ENCODE assay signal across 19 cellular contexts in the genomic region with DNA sequence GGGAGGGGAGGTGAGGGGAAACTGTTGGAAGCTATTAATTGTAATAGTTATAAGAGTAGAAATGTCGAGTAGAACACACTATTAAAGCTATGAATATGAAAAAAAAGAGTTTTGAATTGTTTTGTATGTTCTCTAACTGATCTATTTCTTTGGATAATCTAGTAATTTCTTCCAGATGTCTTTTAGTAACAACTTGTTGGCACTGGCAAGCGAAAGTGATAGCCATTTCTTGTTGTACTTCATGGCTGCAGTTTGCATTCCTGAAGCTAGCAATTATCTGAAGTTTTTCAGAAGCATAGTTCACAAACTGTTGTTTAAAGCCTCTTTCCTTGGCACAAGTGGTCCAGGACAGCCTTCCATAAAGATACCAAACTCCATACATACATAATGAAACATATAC. TPM values are rescaled to one million over a fixed set of nuclear protein-coding genes. Genes with fewer than 3 reads are reported as not detected.
DNase-seq lines count a peak whose midpoint lies in the region; FAIRE-seq and TF ChIP-seq lines count a peak whose summit lies in the region.
"Had no signal": no experiment of that assay in that cellular context is flagged by ENCODE, and none has a peak within 500 bp of the region (broad histone marks: within the 10 kb centered on the region; RNA-seq: fewer than 3 reads in every experiment).

No MANE protein-coding gene starts in this region.

- no peak for FAIRE-seq in GM19239 (lab: Jason Lieb, UNC)
- FAIRE-seq: G401.6, RCC 7860 had no signal

- peaks cover 2% of the 10 kb centered on the region for H3K9me3 ChIP-seq in adipocyte (ENCODE audit: control insufficient read depth, low read length)

- no peak for TF ChIP-seq CTCF in dorsolateral prefrontal cortex (IDR thresholded peaks at IDR 0.05 in 54 of 56, conservative IDR thresholded peaks at IDR 0.05 in 2 of 56; ENCODE audit: low read depth in 1 of 56, partially characterized antibody in 56 of 56)

- no peaks in the 10 kb centered on the region for H3K36me3 ChIP-seq in adipocyte (ENCODE audit: control insufficient read depth, insufficient read depth, low read length, severe bottlenecking)

- H3K27me3 ChIP-seq in adipocyte (replicated peaks; ENCODE audit: control insufficient read depth, insufficient read depth, low read length) (peaks cover 17% of the 10 kb centered on the region), dorsolateral prefrontal cortex (peaks cover 0 to 3% (median 0%) of the 10 kb centered on the region in 45 donors)

- H3K4me3 ChIP-seq in adipocyte (ENCODE audit: low read length) (no peak overlapping the region), dorsolateral prefrontal cortex (no peak overlapping the region)

- intact Hi-C loops in dorsolateral prefrontal cortex (cut with DNase I), result no loop called here

- DNase-seq in AG20443 (ENCODE audit: low spot score), result peak; percentile 47
- peak; percentile 71 for DNase-seq in adipocyte (ENCODE audit: low read depth)
- peak; percentile 4 for DNase-seq in fibroblast of the conjunctiva (ENCODE audit: low read depth)
- no peak for DNase-seq in activated CD8-positive, alpha-beta memory T cell treated with anti-CD3 and anti-CD28 coated beads for 24 hours
- no peak for DNase-seq in DMS153 (lab: John Stamatoyannopoulos, UW)
- no peak for DNase-seq in dorsolateral prefrontal cortex
- DNase-seq in GM19239 (ENCODE audit: insufficient read length, low spot score), result no peak
- DNase-seq: Calu3; CD4-positive, alpha-beta T cell; DMS79; GOT3; Kasumi-1; NCI-H1930; NCI-H2171 treated with DMSO at 0.1 percent for 48 hours; NCI-H510A treated with DMSO at 0.1 percent for 48 hours; SHP77 had no signal

- H3K9ac ChIP-seq in adipocyte (ENCODE audit: low read length), result no peak overlapping the region

- H3K27ac ChIP-seq in dorsolateral prefrontal cortex, result no peak overlapping the region

- no peaks in the 10 kb centered on the region for H3K4me1 ChIP-seq in adipocyte (ENCODE audit: control insufficient read depth, insufficient read depth, low read length)

RNA-seq across cellular contexts. Expression of gene SPATA31C2, which starts 49.4 kb away (rescaled TPM):
- total RNA-seq in dorsolateral prefrontal cortex, result under 1 TPM in 12 of 120 experiments, not detected in 108; 0.13 to 0.26 (median 0.17) TPM
- total RNA-seq: B cell; Calu3; CD4-positive, alpha-beta T cell had no signal

Comparison
In these comparisons a context has a peak if more than half of its experiments do, and no peak if none do; other contexts are left out.
1. DNase-seq: peak in AG20443 (single experiment), adipocyte (single experiment) and fibroblast of the conjunctiva (single experiment); none in activated CD8-positive, alpha-beta memory T cell treated with anti-CD3 and anti-CD28 coated beads for 24 hours (single experiment), DMS153 (single experiment), dorsolateral prefrontal cortex (0 of 10) and GM19239 (single experiment).